8 cellular contexts compared by ENCODE assay signal in the genomic region with DNA sequence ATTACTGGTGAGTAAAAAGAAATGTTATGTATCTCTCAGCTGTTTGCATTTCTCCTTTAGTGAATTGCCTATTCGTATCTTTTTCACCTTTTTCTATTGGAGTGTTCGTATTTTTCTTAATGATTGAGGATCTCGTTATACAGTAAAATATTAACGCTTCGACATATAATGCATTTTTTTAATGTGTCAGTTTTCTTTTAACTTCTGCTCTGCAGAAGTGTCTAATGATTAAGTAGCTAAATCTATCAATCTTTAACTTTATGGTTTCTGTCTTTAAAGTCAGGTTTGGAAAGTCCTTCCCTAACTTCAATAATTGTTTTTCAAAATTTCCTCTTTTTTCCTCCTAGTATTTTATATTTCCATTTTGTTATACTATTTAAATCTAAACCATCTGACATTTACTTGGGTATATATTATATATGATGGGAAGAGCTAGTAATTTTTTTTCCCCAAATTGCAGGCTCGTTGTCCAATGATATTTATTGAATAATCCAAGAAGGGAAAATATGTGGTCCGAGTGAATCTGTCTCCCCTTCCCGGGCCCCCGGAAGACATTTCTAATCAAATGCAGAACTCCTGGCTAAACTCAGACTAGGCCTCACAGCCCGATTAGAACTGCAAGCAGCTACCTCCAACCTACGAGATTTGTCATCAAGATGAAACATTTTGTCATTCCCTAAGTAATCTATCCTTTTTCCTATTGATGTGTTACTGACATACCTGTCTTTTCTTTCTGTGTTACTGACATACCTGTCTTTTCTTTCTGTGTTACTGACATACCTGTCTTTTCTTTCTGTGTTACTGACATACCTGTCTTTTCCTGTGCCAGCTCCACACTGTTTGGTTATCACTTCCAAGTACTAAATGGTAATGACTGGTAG. TPM values are rescaled to one million over a fixed set of nuclear protein-coding genes. Genes with fewer than 3 reads are reported as not detected.
DNase-seq lines count a peak whose midpoint lies in the region; ATAC-seq and TF ChIP-seq lines count a peak whose summit lies in the region.

No MANE protein-coding gene starts in this region.

- H3K27ac ChIP-seq in left ventricle myocardium inferior (replicated peaks) (no peak overlapping the region), parathyroid adenoma (no peak overlapping the region)

- H3K9me3 ChIP-seq in left ventricle myocardium inferior (replicated peaks), result no peaks in the 10 kb centered on the region
- H3K9me3 ChIP-seq in parathyroid adenoma (ENCODE audit: control insufficient read depth, low read length), result no peaks in the 10 kb centered on the region

- H3K27me3 ChIP-seq in left ventricle myocardium inferior (ENCODE audit: low read depth) (no peaks in the 10 kb centered on the region), parathyroid adenoma (ENCODE audit: control insufficient read depth, insufficient read depth, low read length) (no peaks in the 10 kb centered on the region)

- no peak for ATAC-seq in Right ventricle myocardium inferior
- ATAC-seq in T-cell (replicated peaks in 1 of 4), result no peak
- ATAC-seq in GM21529 (IDR thresholded peaks at IDR 0.05; ENCODE audit: unreplicated experiment), result no peak
- no peak for ATAC-seq in omental fat pad (ENCODE audit: low FRiP score)

- H3K9ac ChIP-seq in parathyroid adenoma, result no peak overlapping the region

- H3K36me3 ChIP-seq in left ventricle myocardium inferior (no peaks in the 10 kb centered on the region), parathyroid adenoma (ENCODE audit: control insufficient read depth, insufficient read depth, low read length) (no peaks in the 10 kb centered on the region)

- H3K4me2 ChIP-seq in parathyroid adenoma (ENCODE audit: low read length), result no peak overlapping the region

- peak overlapping the region; percentile 98 to 99 for H3K27ac Mint-ChIP-seq in T-cell
- H3K27ac Mint-ChIP-seq in endothelial cell (ENCODE audit: unreplicated experiment), result peak overlapping the region; percentile 20

- TF ChIP-seq CTCF in left ventricle myocardium inferior (IDR thresholded peaks at IDR 0.05; ENCODE audit: borderline replicate concordance) (no peak), endothelial cell (IDR thresholded peaks at IDR 0.05; ENCODE audit: unreplicated experiment) (no peak), parathyroid adenoma (IDR thresholded peaks at IDR 0.05) (no peak), omental fat pad (IDR thresholded peaks at IDR 0.05) (no peak)

- H2AFZ ChIP-seq in parathyroid adenoma, result peak overlapping the region; percentile 68

- DNase-seq in left ventricle myocardium inferior (no peak), Right ventricle myocardium inferior (ENCODE audit: missing footprints) (no peak), T-cell (peak in 2 of 34 experiments; percentile 24 to 25), endothelial cell (ENCODE audit: low spot score) (peak; percentile 31), omental fat pad (ENCODE audit: low spot score) (no peak), SW 1271 (lab: John Stamatoyannopoulos, UW) (no peak)

- no peaks in the 10 kb centered on the region for H3K9me3 Mint-ChIP-seq in T-cell
- H3K9me3 Mint-ChIP-seq in endothelial cell (ENCODE audit: unreplicated experiment), result no peaks in the 10 kb centered on the region

- H3K4me3 Mint-ChIP-seq in T-cell, result peak overlapping the region; percentile 70 to 74 (median 74)
- no peak overlapping the region for H3K4me3 Mint-ChIP-seq in endothelial cell (ENCODE audit: unreplicated experiment)

- H3K4me1 ChIP-seq in left ventricle myocardium inferior (peaks cover 21% of the 10 kb centered on the region), parathyroid adenoma (peaks cover 10% of the 10 kb centered on the region)

- CTCF ChIA-PET in T-cell (lab: Charles Lee), result interaction anchor here (0.5 to 1.5 kb wide), 8 partner anchors 11 to 33 kb away, joined by 3 to 7 read pairs (median 4); no protein-coding TSS in a partner anchor

- H3K36me3 Mint-ChIP-seq in T-cell (no peaks in the 10 kb centered on the region), endothelial cell (ENCODE audit: low read depth, unreplicated experiment) (peaks cover 4% of the 10 kb centered on the region)

- H3K79me2 ChIP-seq in parathyroid adenoma, result no peaks in the 10 kb centered on the region

- H3K27me3 Mint-ChIP-seq in T-cell (no peaks in the 10 kb centered on the region), endothelial cell (ENCODE audit: unreplicated experiment) (peaks cover 3% of the 10 kb centered on the region)

- intact Hi-C loops in left ventricle myocardium inferior (cut with micrococcal nuclease), result no loop called here
- intact Hi-C loops in Right ventricle myocardium inferior (cut with DNase I), result no loop called here

- H3K4me1 Mint-ChIP-seq in T-cell (peaks cover 54 to 59% (median 54%) of the 10 kb centered on the region in 3 donors), endothelial cell (ENCODE audit: unreplicated experiment) (peaks cover 12% of the 10 kb centered on the region)

- POLR2A ChIA-PET in T-cell (lab: Charles Lee), result interaction anchor here (0.6 to 1.2 kb wide), 6 partner anchors 9 to 201 kb away, joined by 3 to 5 read pairs (median 3); no protein-coding TSS in a partner anchor

- H3K4me3 ChIP-seq in left ventricle myocardium inferior, result peak overlapping the region; percentile 33
- no peak overlapping the region for H3K4me3 ChIP-seq in parathyroid adenoma (ENCODE audit: low read depth, low read length)

RNA-seq across cellular contexts. Expression of a gene that starts 17.2 kb away (rescaled TPM):
- total RNA-seq in left ventricle myocardium inferior (205 TPM), Right ventricle myocardium inferior (203 TPM), T-cell (100 to 1,000 TPM; 303 to 431 (median 386) TPM), endothelial cell (ENCODE audit: unreplicated experiment) (302 TPM), omental fat pad (100 to 1,000 TPM; 200 to 256 (median 209) TPM)
